ENCODE assay signal across 27 cellular contexts in genomic region chr4:87512400-87512799, GRCh38. TPM values are rescaled to one million over a fixed set of nuclear protein-coding genes. Genes with fewer than 3 reads are reported as not detected.
A peak's percentile ranks its signal among the peaks of the same experiment; 100 is the strongest.
DNase-seq lines count a peak whose midpoint lies in the region; ATAC-seq, FAIRE-seq and TF ChIP-seq lines count a peak whose summit lies in the region.
"Had no signal": no experiment of that assay in that cellular context is flagged by ENCODE, and none has a peak within 500 bp of the region (broad histone marks: within the 10 kb centered on the region; RNA-seq: fewer than 3 reads in every experiment).

No MANE protein-coding gene starts in this region.

- H3K4me1 Mint-ChIP-seq in GM23338 = peaks cover 6% of the 10 kb centered on the region; the same call in 2 of the 3 replicates

- H3K9me3 ChIP-seq in stomach smooth muscle (ENCODE audit: control insufficient read depth in 2 of 2, low read length in 2 of 2) = no peaks in the 10 kb centered on the region
- H3K9me3 ChIP-seq in kidney (ENCODE audit: control insufficient read depth in 1 of 2, low read length in 2 of 2) = no peaks in the 10 kb centered on the region
- H3K9me3 ChIP-seq: A549, BLaER1 had no signal

- no peak overlapping the region for H3K27ac ChIP-seq in GM23338 (ENCODE audit: low read depth)
- peak overlapping the region; percentile 11 for H3K27ac ChIP-seq in caudate nucleus (ENCODE audit: low read depth, low read length)
- peak overlapping the region; percentile 13 for H3K27ac ChIP-seq in stomach smooth muscle (ENCODE audit: low read length)
- H3K27ac ChIP-seq in kidney (ENCODE audit: low read depth in 2 of 2, low read length in 2 of 2) = no peak overlapping the region
- H3K27ac ChIP-seq: A549, BLaER1, HL-60, PC-9 had no signal

- H3F3A ChIP-seq in GM23338 (replicated peaks; ENCODE audit: low read depth) = no peaks in the 10 kb centered on the region

- H3K36me3 ChIP-seq in GM23338 (ENCODE audit: insufficient read depth) (no peaks in the 10 kb centered on the region), stomach smooth muscle (ENCODE audit: control insufficient read depth in 2 of 2, insufficient read depth in 2 of 2, low read length in 2 of 2) (peaks cover 26 to 38% of the 10 kb centered on the region in 2 donors), kidney (ENCODE audit: control insufficient read depth in 1 of 2, insufficient read depth in 2 of 2, low read length in 2 of 2) (no peaks in the 10 kb centered on the region)
- H3K36me3 ChIP-seq: BLaER1 had no signal

- no peak overlapping the region for H3K9ac ChIP-seq in stomach smooth muscle (ENCODE audit: low read length in 2 of 2)
- no peak overlapping the region for H3K9ac ChIP-seq in kidney (ENCODE audit: low read length in 2 of 2)
- H3K9ac ChIP-seq: BLaER1 had no signal

- peaks cover 6% of the 10 kb centered on the region for H3K27me3 Mint-ChIP-seq in GM23338 (ENCODE audit: insufficient read depth, low read depth, poor library complexity)
- H3K27me3 Mint-ChIP-seq: CD4-positive, alpha-beta T cell had no signal

- peaks cover 6% of the 10 kb centered on the region; the same call in 1 of the 2 replicates for H3K9me2 ChIP-seq in GM23338 (ENCODE audit: insufficient read depth)

- H3K9me3 Mint-ChIP-seq in GM23338 = peaks cover 3% of the 10 kb centered on the region; the same call in 1 of the 3 replicates
- H3K9me3 Mint-ChIP-seq: CD4-positive, alpha-beta T cell; H9; HFFc6 had no signal

- DNase-seq in GM23338 (ENCODE audit: low spot score) = no peak
- DNase-seq in caudate nucleus (lab: John Stamatoyannopoulos, UW) = no peak
- DNase-seq in fibroblast of mammary gland (ENCODE audit: low read depth) = peak; percentile 60
- no peak for DNase-seq in kidney
- DNase-seq in NCI-H2107 treated with DMSO at 0.1 percent for 48 hours (lab: John Stamatoyannopoulos, UW; ENCODE audit: unreplicated experiment) = no peak
- no peak for DNase-seq in NCI-H2171 treated with DMSO at 0.1 percent for 48 hours (lab: John Stamatoyannopoulos, UW)
- DNase-seq: CD4-positive, alpha-beta T cell; COR-L47; DMS79; H9; HFFc6; KBM-7; MM.1S; NCI-H1048; NCI-H1417 treated with DMSO at 0.1 percent for 48 hours; NCI-H187; NCI-H69; PC-9; RPMI8226; SHP77 treated with DMSO at 0.1 percent for 48 hours had no signal

- no peaks in the 10 kb centered on the region for H3K79me2 ChIP-seq in GM23338 (replicated peaks; ENCODE audit: insufficient read depth)

- peak overlapping the region; percentile 14; the same call in 1 of the 2 replicates for H2AFZ ChIP-seq in GM23338
- H2AFZ ChIP-seq: PC-9 had no signal

- H3K27ac Mint-ChIP-seq in GM23338 = no peak overlapping the region
- H3K27ac Mint-ChIP-seq: CD4-positive, alpha-beta T cell; HFFc6 had no signal

- H4K20me1 ChIP-seq in GM23338 (replicated peaks; ENCODE audit: insufficient read depth) = no peaks in the 10 kb centered on the region
- H4K20me1 ChIP-seq: BLaER1 had no signal

- no peak overlapping the region for H3K4me3 Mint-ChIP-seq in GM23338
- H3K4me3 Mint-ChIP-seq: CD4-positive, alpha-beta T cell; H9; HFFc6 had no signal

- H3K4me2 ChIP-seq in GM23338 = no peak overlapping the region
- H3K4me2 ChIP-seq: A549, BLaER1, PC-9 had no signal

- intact Hi-C loops in kidney (cut with DNase I) = no loop called here

- H3K4me3 ChIP-seq in GM23338 (no peak overlapping the region), fibroblast of mammary gland (ENCODE audit: control insufficient read depth, low read depth, low read length) (no peak overlapping the region), stomach smooth muscle (ENCODE audit: low read length in 2 of 2) (no peak overlapping the region), kidney (ENCODE audit: low read length in 2 of 2) (no peak overlapping the region)
- H3K4me3 ChIP-seq: A549, BLaER1, PC-9 had no signal

- ATAC-seq in GM23338 (no peak), HG02571 (IDR thresholded peaks at IDR 0.05; ENCODE audit: unreplicated experiment) (no peak)
- ATAC-seq: A549 had no signal

- TF ChIP-seq CTCF in GM23338 (conservative IDR thresholded peaks at IDR 0.05; ENCODE audit: low read depth in 2 of 2) = no peak
- TF ChIP-seq CTCF in fibroblast of mammary gland (conservative IDR thresholded peaks at IDR 0.05; ENCODE audit: control insufficient read depth, insufficient read depth, low read depth, low read length) = no peak
- no peak for TF ChIP-seq CTCF in kidney (IDR thresholded peaks at IDR 0.05; ENCODE audit: borderline replicate concordance, extremely low read depth, insufficient read depth)

- no peaks in the 10 kb centered on the region for H3K36me3 Mint-ChIP-seq in GM23338 (ENCODE audit: low read depth)

- H3K27me3 ChIP-seq in GM23338 (ENCODE audit: insufficient read depth) = no peaks in the 10 kb centered on the region
- H3K27me3 ChIP-seq in stomach smooth muscle (ENCODE audit: control insufficient read depth in 1 of 2, insufficient read depth in 2 of 2, low read length in 2 of 2) = no peaks in the 10 kb centered on the region
- H3K27me3 ChIP-seq: BLaER1 had no signal

- no peaks in the 10 kb centered on the region for H3K4me1 ChIP-seq in GM23338 (ENCODE audit: insufficient read depth)
- H3K4me1 ChIP-seq in stomach smooth muscle (ENCODE audit: control insufficient read depth, insufficient read depth, low read length) = peaks cover 44% of the 10 kb centered on the region
- H3K4me1 ChIP-seq in kidney (ENCODE audit: control insufficient read depth in 1 of 2, insufficient read depth in 1 of 2, low read depth in 1 of 2, low read length in 2 of 2) = no peaks in the 10 kb centered on the region
- H3K4me1 ChIP-seq: A549, BLaER1 had no signal

- FAIRE-seq in kidney (lab: Jason Lieb, UNC) = no peak
- FAIRE-seq: A549 had no signal

TF ChIP-seq in GM23338, 12 proteins besides CTCF, POLR2A, EP300 and RAD21 (continues in another document):
- TF ChIP-seq EZH2phosphoT487 (IDR thresholded peaks at IDR 0.05; ENCODE audit: unreplicated experiment) (no peak), EZH2 (IDR thresholded peaks at IDR 0.05; ENCODE audit: low read depth, unreplicated experiment) (no peak), NANOG (IDR thresholded peaks at IDR 0.05; ENCODE audit: borderline replicate concordance) (no peak), POLR2AphosphoS5 (IDR thresholded peaks at IDR 0.05; ENCODE audit: low read depth) (no peak), CREB1 (CRISPR knock-in tag; IDR thresholded peaks at IDR 0.05; ENCODE audit: low read depth) (no peak), ETS1 (IDR thresholded peaks at IDR 0.05) (no peak), ZNF331 (CRISPR knock-in tag; IDR thresholded peaks at IDR 0.05; ENCODE audit: low read depth) (no peak), REST (IDR thresholded peaks at IDR 0.05; ENCODE audit: unreplicated experiment) (no peak)

RNA-seq across cellular contexts. Expression of gene SPARCL1, which starts 16.8 kb away (rescaled TPM):
- total RNA-seq in GM23338 (2014; rRNA removed; shearing (Covaris generic)) = 1.5 and 1.7 TPM in 2 replicates
- polyA plus RNA-seq in GM23338 (2016; fragmentation: Nextera tagmentation; extraction: Ambion mirVana) (1.7 and 2.4 TPM in 2 replicates), kidney (ENCODE audit: insufficient read depth, low read depth, low replicate concordance) (87.4 TPM)
- total RNA-seq in kidney = 322 TPM
- total RNA-seq: CD4-positive, alpha-beta T cell; HFFc6; HT-29; NCI-H460; PC-9 had no signal
- polyA plus RNA-seq: A549 had no signal

Comparison
In these comparisons a context has a peak if more than half of its experiments do, and no peak if none do; other contexts are left out.
1. H3K27ac ChIP-seq: peak in caudate nucleus (single experiment) and stomach smooth muscle (single experiment); none in GM23338 (single experiment) and kidney (0 of 2).
2. RNA of gene SPARCL1, which starts 16.8 kb away (total RNA-seq): 322 TPM in kidney (single experiment); 1.5 to 1.7 TPM in GM23338; every median in the first group is over 100 times any median in the second.